In the genomic region with DNA sequence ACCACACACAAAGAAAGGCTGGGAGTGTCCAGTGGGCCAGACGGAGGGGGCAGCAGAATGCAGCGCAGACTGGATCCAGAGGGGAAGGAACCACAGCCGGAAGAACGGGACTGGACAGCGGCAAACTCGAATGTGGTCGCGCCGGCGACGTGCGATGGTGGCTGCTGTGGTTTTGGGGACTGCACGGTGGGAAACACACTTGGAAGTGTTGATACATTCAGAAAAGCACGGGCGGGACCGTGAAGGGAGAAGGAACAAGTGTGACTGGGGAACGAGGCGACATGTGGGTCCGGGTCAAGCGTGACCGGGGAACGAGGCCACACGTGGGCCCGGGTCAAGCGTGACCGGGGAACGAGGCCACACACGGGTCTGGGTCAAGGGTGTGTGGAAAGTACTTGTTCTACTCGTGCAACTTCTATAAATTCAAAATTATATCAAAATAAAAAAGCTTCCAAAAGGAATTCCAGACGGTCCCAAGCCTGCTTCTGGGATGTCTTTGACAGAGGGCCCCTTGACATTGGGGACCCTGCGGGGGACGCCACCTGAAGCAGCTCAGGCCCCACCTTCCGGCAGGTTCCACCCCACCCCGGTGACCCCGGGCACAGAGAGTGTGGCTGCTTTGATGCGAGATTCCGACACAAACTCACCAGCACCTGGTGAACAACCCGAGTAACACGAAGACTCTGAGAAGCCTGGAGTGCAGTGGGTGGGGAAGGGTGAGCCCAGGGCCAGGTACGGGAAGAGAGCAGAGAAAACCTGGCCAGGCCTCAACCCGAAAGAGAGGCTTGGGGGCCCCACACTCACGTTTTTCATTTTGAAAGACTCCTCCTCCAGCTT, we compare ENCODE assay signal across 19 cellular contexts. TPM values are rescaled to one million over a fixed set of nuclear protein-coding genes. Genes with fewer than 3 reads are reported as not detected.
DNase-seq lines count a peak whose midpoint lies in the region; ATAC-seq and TF ChIP-seq lines count a peak whose summit lies in the region.
"Had no signal": no experiment of that assay in that cellular context is flagged by ENCODE, and none has a peak within 500 bp of the region (broad histone marks: within the 10 kb centered on the region; RNA-seq: fewer than 3 reads in every experiment).

No MANE protein-coding gene starts in this region.

- no peaks in the 10 kb centered on the region for H3K9me3 Mint-ChIP-seq in activated naive CD8-positive, alpha-beta T cell treated with anti-CD3 and anti-CD28 coated beads, Interleukin-2, amount 10 ng/mL, durations not matched to agents 7 days and 5 days
- H3K9me3 Mint-ChIP-seq in stimulated activated effector memory CD8-positive, alpha-beta T cell treated with anti-CD3 and anti-CD28 coated beads, Interleukin-12 subunit alpha, Interleukin-12 subunit beta, amount 100 ng/mL, for 72 hours: no peaks in the 10 kb centered on the region
- H3K9me3 Mint-ChIP-seq in stimulated activated memory B cell treated with anti-CD40 and anti-IgM and Interleukin-4, amounts not matched to agents 10 μg/mL and 1 μg/mL and 100 μg/mL, for 72 hours: no peaks in the 10 kb centered on the region
- H3K9me3 Mint-ChIP-seq: GM23338 had no signal

- H3K27ac ChIP-seq in HEK293 (ENCODE audit: extremely low read depth, low read depth, low read length) (no peak overlapping the region), right cardiac atrium (ENCODE audit: low read length) (no peak overlapping the region)
- H3K27ac ChIP-seq: BLaER1 had no signal

- H3K4me1 ChIP-seq in HEK293 (ENCODE audit: control insufficient read depth, insufficient read depth, low read length) (no peaks in the 10 kb centered on the region), right cardiac atrium (ENCODE audit: control insufficient read depth, insufficient read depth, low read length) (peaks cover 2% of the 10 kb centered on the region)
- H3K4me1 ChIP-seq: adrenal gland, BLaER1 had no signal

- H3K9me3 ChIP-seq in HEK293 (ENCODE audit: control insufficient read depth, insufficient read depth, low read depth, low read length) (no peaks in the 10 kb centered on the region), right cardiac atrium (ENCODE audit: control insufficient read depth, low read length) (no peaks in the 10 kb centered on the region)
- H3K9me3 ChIP-seq: adrenal gland, BLaER1, Peyer's patch had no signal

- no peak overlapping the region for H3K4me3 Mint-ChIP-seq in activated naive CD8-positive, alpha-beta T cell treated with anti-CD3 and anti-CD28 coated beads, Interleukin-2, amount 10 ng/mL, durations not matched to agents 7 days and 5 days
- peak overlapping the region; percentile 26 for H3K4me3 Mint-ChIP-seq in stimulated activated effector memory CD8-positive, alpha-beta T cell treated with anti-CD3 and anti-CD28 coated beads, Interleukin-12 subunit alpha, Interleukin-12 subunit beta, amount 100 ng/mL, for 72 hours
- H3K4me3 Mint-ChIP-seq in stimulated activated memory B cell treated with anti-CD40 and anti-IgM and Interleukin-4, amounts not matched to agents 10 μg/mL and 1 μg/mL and 100 μg/mL, for 72 hours: no peak overlapping the region
- H3K4me3 Mint-ChIP-seq: GM23338 had no signal

- no peak overlapping the region for H3K27ac Mint-ChIP-seq in activated naive CD8-positive, alpha-beta T cell treated with anti-CD3 and anti-CD28 coated beads, Interleukin-2, amount 10 ng/mL, durations not matched to agents 7 days and 5 days
- H3K27ac Mint-ChIP-seq in stimulated activated effector memory CD8-positive, alpha-beta T cell treated with anti-CD3 and anti-CD28 coated beads, Interleukin-12 subunit alpha, Interleukin-12 subunit beta, amount 100 ng/mL, for 72 hours: peak overlapping the region; percentile 89
- H3K27ac Mint-ChIP-seq in stimulated activated memory B cell treated with anti-CD40 and anti-IgM and Interleukin-4, amounts not matched to agents 10 μg/mL and 1 μg/mL and 100 μg/mL, for 72 hours: no peak overlapping the region
- H3K27ac Mint-ChIP-seq: GM23338 had no signal

- no peaks in the 10 kb centered on the region for H3K36me3 Mint-ChIP-seq in activated naive CD8-positive, alpha-beta T cell treated with anti-CD3 and anti-CD28 coated beads, Interleukin-2, amount 10 ng/mL, durations not matched to agents 7 days and 5 days
- peaks cover 64% of the 10 kb centered on the region for H3K36me3 Mint-ChIP-seq in stimulated activated effector memory CD8-positive, alpha-beta T cell treated with anti-CD3 and anti-CD28 coated beads, Interleukin-12 subunit alpha, Interleukin-12 subunit beta, amount 100 ng/mL, for 72 hours
- peaks cover 41% of the 10 kb centered on the region for H3K36me3 Mint-ChIP-seq in stimulated activated memory B cell treated with anti-CD40 and anti-IgM and Interleukin-4, amounts not matched to agents 10 μg/mL and 1 μg/mL and 100 μg/mL, for 72 hours

- TF ChIP-seq CTCF in HEK293 (tag by site-specific recombination; IDR thresholded peaks at IDR 0.05): no peak

- H3K36me3 ChIP-seq in HEK293 (ENCODE audit: control insufficient read depth in 2 of 2, insufficient read depth in 1 of 2, low read length in 2 of 2): no peaks in the 10 kb centered on the region

- DNase-seq in activated naive CD8-positive, alpha-beta T cell treated with anti-CD3 and anti-CD28 coated beads, Interleukin-2, amount 10 ng/mL, durations not matched to agents 7 days and 5 days: peak; percentile 16
- DNase-seq in right cardiac atrium: peak; percentile 9 to 50 (median 42)
- no peak for DNase-seq in stimulated activated effector memory CD8-positive, alpha-beta T cell treated with anti-CD3 and anti-CD28 coated beads, Interleukin-12 subunit alpha, Interleukin-12 subunit beta, amount 100 ng/mL, for 72 hours (ENCODE audit: low spot score in 2 of 2)
- DNase-seq in SW 1271 (lab: John Stamatoyannopoulos, UW): no peak
- no peak for DNase-seq in pons (ENCODE audit: low spot score)
- DNase-seq: activated CD4-positive, CD25-positive, alpha-beta regulatory T cell; DMS53; NCI-H2081 treated with DMSO at 0.1 percent for 48 hours; NCI-H82; Peyer's patch; stimulated activated CD4-positive, alpha-beta T cell treated with anti-CD3 and anti-CD28 coated beads, Interleukin-2, amount 100 ng/mL, for 24 hours had no signal

- POLR2A ChIA-PET in HEK293 (lab: Yijun Ruan, JAX): no interaction called here
- POLR2A ChIA-PET in activated naive CD8-positive, alpha-beta T cell treated with anti-CD3 and anti-CD28 coated beads, Interleukin-2, amount 10 ng/mL, durations not matched to agents 7 days and 5 days (lab: Charles Lee): no interaction called here

- no peaks in the 10 kb centered on the region for H3K4me1 Mint-ChIP-seq in activated naive CD8-positive, alpha-beta T cell treated with anti-CD3 and anti-CD28 coated beads, Interleukin-2, amount 10 ng/mL, durations not matched to agents 7 days and 5 days
- H3K4me1 Mint-ChIP-seq in stimulated activated effector memory CD8-positive, alpha-beta T cell treated with anti-CD3 and anti-CD28 coated beads, Interleukin-12 subunit alpha, Interleukin-12 subunit beta, amount 100 ng/mL, for 72 hours: peaks cover 8% of the 10 kb centered on the region
- H3K4me1 Mint-ChIP-seq in stimulated activated memory B cell treated with anti-CD40 and anti-IgM and Interleukin-4, amounts not matched to agents 10 μg/mL and 1 μg/mL and 100 μg/mL, for 72 hours: peaks cover 7% of the 10 kb centered on the region
- H3K4me1 Mint-ChIP-seq: GM23338 had no signal

- CTCF ChIA-PET in HEK293 (lab: Yijun Ruan, JAX): no interaction called here

- H3K4me3 ChIP-seq in HEK293 (ENCODE audit: low read depth, low read length): no peak overlapping the region
- H3K4me3 ChIP-seq in right cardiac atrium (ENCODE audit: low read length): no peak overlapping the region
- H3K4me3 ChIP-seq: adrenal gland, BLaER1, GM23338, Peyer's patch had no signal

- WGBS in right cardiac atrium: 89% methylated on average over 42 of the region's 42 CpGs

- no peak for ATAC-seq in activated naive CD8-positive, alpha-beta T cell treated with anti-CD3 and anti-CD28 coated beads, Interleukin-2, amount 10 ng/mL, durations not matched to agents 7 days and 5 days (ENCODE audit: low read depth)
- no peak for ATAC-seq in right cardiac atrium
- ATAC-seq in stimulated activated effector memory CD8-positive, alpha-beta T cell treated with anti-CD3 and anti-CD28 coated beads, Interleukin-12 subunit alpha, Interleukin-12 subunit beta, amount 100 ng/mL, for 72 hours: no peak
- no peak for ATAC-seq in GM19023 (IDR thresholded peaks at IDR 0.05; ENCODE audit: unreplicated experiment)
- no peak for ATAC-seq in stimulated activated memory B cell treated with anti-CD40 and anti-IgM and Interleukin-4, amounts not matched to agents 10 μg/mL and 1 μg/mL and 100 μg/mL, for 72 hours
- ATAC-seq: GM23338 had no signal

- H3K27me3 ChIP-seq in right cardiac atrium (ENCODE audit: control insufficient read depth, insufficient read depth): no peaks in the 10 kb centered on the region
- H3K27me3 ChIP-seq: adrenal gland, BLaER1, Peyer's patch had no signal

- intact Hi-C loops in right cardiac atrium (cut with DNase I): no loop called here

- no peaks in the 10 kb centered on the region for H3K27me3 Mint-ChIP-seq in activated naive CD8-positive, alpha-beta T cell treated with anti-CD3 and anti-CD28 coated beads, Interleukin-2, amount 10 ng/mL, durations not matched to agents 7 days and 5 days
- H3K27me3 Mint-ChIP-seq in stimulated activated memory B cell treated with anti-CD40 and anti-IgM and Interleukin-4, amounts not matched to agents 10 μg/mL and 1 μg/mL and 100 μg/mL, for 72 hours: no peaks in the 10 kb centered on the region

TF ChIP-seq in HEK293, 187 proteins besides CTCF, POLR2A, EP300 and RAD21 (continues in another document):
- TF ChIP-seq ZXDB (tag by site-specific recombination; IDR thresholded peaks at IDR 0.05) (no peak), ZNF624 (tag by site-specific recombination; IDR thresholded peaks at IDR 0.05) (no peak), GLIS1 (tag by site-specific recombination; IDR thresholded peaks at IDR 0.05) (peak; percentile 4; the same call in 1 of the 2 replicates)

RNA-seq across cellular contexts. Expression of a gene that starts 25.1 kb away (rescaled TPM):
- 1 to 10 TPM; 4.0 to 4.9 TPM for total RNA-seq in activated naive CD8-positive, alpha-beta T cell treated with anti-CD3 and anti-CD28 coated beads, Interleukin-2, amount 10 ng/mL, durations not matched to agents 7 days and 5 days
- total RNA-seq in right cardiac atrium: under 1 TPM; 0.21 to 0.76 (median 0.38) TPM
- polyA plus RNA-seq in right cardiac atrium: 0.20 TPM
- total RNA-seq: epithelial cell of proximal tubule, myocyte had no signal

Comparison
In these comparisons a context has a peak if more than half of its experiments do, and no peak if none do; other contexts are left out.
1. DNase-seq: peak in activated naive CD8-positive, alpha-beta T cell treated with anti-CD3 and anti-CD28 coated beads, Interleukin-2, amount 10 ng/mL, durations not matched to agents 7 days and 5 days (single experiment) and right cardiac atrium (3 of 3); none in stimulated activated effector memory CD8-positive, alpha-beta T cell treated with anti-CD3 and anti-CD28 coated beads, Interleukin-12 subunit alpha, Interleukin-12 subunit beta, amount 100 ng/mL, for 72 hours (0 of 2), SW 1271 (0 of 2) and pons (single experiment).